ENCODE assay signal across 8 cellular contexts in the genomic region with DNA sequence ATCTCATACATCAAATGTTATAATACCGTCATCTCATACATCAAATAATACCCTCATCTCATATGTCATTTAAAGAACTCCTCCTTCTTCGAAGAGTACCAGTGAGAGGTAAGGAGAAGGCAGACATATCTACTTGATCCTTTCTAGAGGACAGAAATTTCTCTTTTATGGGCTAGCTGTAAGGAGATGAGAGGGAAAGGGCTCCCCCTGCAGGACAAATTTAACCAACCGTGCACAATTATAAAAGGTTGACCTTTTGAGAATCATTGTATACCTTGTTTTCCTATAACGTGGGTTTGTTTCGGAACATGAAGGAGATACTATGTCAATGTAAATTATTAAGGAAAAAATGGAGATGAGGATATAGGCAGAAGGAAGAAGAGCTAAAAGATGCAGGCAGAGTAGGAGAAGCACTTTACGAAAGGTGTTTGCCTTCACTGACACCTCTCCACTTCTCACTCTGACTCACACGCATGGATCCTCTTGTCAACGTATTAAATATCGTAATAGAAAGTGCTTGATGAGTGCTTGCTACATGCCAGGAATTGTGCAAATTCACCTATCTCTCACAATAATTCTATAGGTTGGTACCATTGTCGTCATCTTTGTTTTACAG.
DNase-seq lines count a peak whose midpoint lies in the region; ATAC-seq and TF ChIP-seq lines count a peak whose summit lies in the region.
"Had no signal": no experiment of that assay in that cellular context is flagged by ENCODE, and none has a peak within 500 bp of the region (broad histone marks: within the 10 kb centered on the region; RNA-seq: fewer than 3 reads in every experiment).

No MANE protein-coding gene starts in this region.

- H3K4me1 Mint-ChIP-seq in stimulated activated naive CD8-positive, alpha-beta T cell treated with anti-CD3 and anti-CD28 coated beads, Interleukin-15, amount 100 ng/mL, for 72 hours = no peaks in the 10 kb centered on the region
- no peaks in the 10 kb centered on the region for H3K4me1 Mint-ChIP-seq in T-helper 17 cell
- H3K4me1 Mint-ChIP-seq: T-cell had no signal

- no peaks in the 10 kb centered on the region for H3K27me3 ChIP-seq in SU-DHL-6 (ENCODE audit: low read length)

- 0 out of 2 replicates have a peak overlapping the region, but pooled peaks have one; percentile 1 for H3K9ac ChIP-seq in SU-DHL-6 (ENCODE audit: low read length)

- H3F3A ChIP-seq in SU-DHL-6 (ENCODE audit: insufficient read depth) = no peaks in the 10 kb centered on the region

- H4K20me1 ChIP-seq in SU-DHL-6 (ENCODE audit: low read depth, low read length) = no peaks in the 10 kb centered on the region

- H3K79me2 ChIP-seq in SU-DHL-6 (ENCODE audit: insufficient read depth, low read length) = no peaks in the 10 kb centered on the region

- H3K9me2 ChIP-seq in SU-DHL-6 (replicated peaks; ENCODE audit: insufficient read depth, low read length) = no peaks in the 10 kb centered on the region

- H3K36me3 Mint-ChIP-seq in T-helper 17 cell (ENCODE audit: low read depth) = no peaks in the 10 kb centered on the region
- H3K36me3 Mint-ChIP-seq: T-cell had no signal

- H3K9me3 ChIP-seq in SU-DHL-6 (ENCODE audit: insufficient read depth, low read length) (no peaks in the 10 kb centered on the region), T-helper 17 cell (ENCODE audit: control insufficient read depth, low read length, poor library complexity, severe bottlenecking) (no peaks in the 10 kb centered on the region)

- H3K27ac ChIP-seq in SU-DHL-6 (ENCODE audit: low read depth, low read length) = no peak overlapping the region

- H2AFZ ChIP-seq in SU-DHL-6 (ENCODE audit: low read depth, low read length, severe bottlenecking) = peak overlapping the region; percentile 18

- TF ChIP-seq CTCF in SU-DHL-6 (IDR thresholded peaks at IDR 0.05; ENCODE audit: insufficient read depth, low read length, poor library complexity, severe bottlenecking) = peak; percentile 82

- DNase-seq in G401 (ENCODE audit: low spot score) = peak; percentile 8
- DNase-seq in HuH-7.5 (ENCODE audit: low spot score) = peak; percentile 7
- peak; percentile 41 for DNase-seq in iPS DF 4.7 (ENCODE audit: extremely low read depth, low spot score)
- peak; percentile 2 to 10 for DNase-seq in stimulated activated naive CD8-positive, alpha-beta T cell treated with anti-CD3 and anti-CD28 coated beads, Interleukin-15, amount 100 ng/mL, for 72 hours
- DNase-seq in DMS79 treated with DMSO at 0.1 percent for 48 hours (lab: John Stamatoyannopoulos, UW) = no peak
- DNase-seq in T-helper 17 cell = no peak

- H3K27me3 Mint-ChIP-seq in stimulated activated naive CD8-positive, alpha-beta T cell treated with anti-CD3 and anti-CD28 coated beads, Interleukin-15, amount 100 ng/mL, for 72 hours = peaks cover 5% of the 10 kb centered on the region
- H3K27me3 Mint-ChIP-seq in T-helper 17 cell = peaks cover 8% of the 10 kb centered on the region

- in situ Hi-C loops in G401 (cut with HindIII; ENCODE audit: low sequenced_read_pairs) = no loop called here

- H3K4me2 ChIP-seq in SU-DHL-6 (ENCODE audit: low read depth, low read length, poor library complexity, severe bottlenecking) = no peak overlapping the region

- no peak overlapping the region for H3K4me3 Mint-ChIP-seq in stimulated activated naive CD8-positive, alpha-beta T cell treated with anti-CD3 and anti-CD28 coated beads, Interleukin-15, amount 100 ng/mL, for 72 hours
- H3K4me3 Mint-ChIP-seq in T-helper 17 cell = no peak overlapping the region
- H3K4me3 Mint-ChIP-seq: T-cell had no signal

- no peaks in the 10 kb centered on the region for H3K36me3 ChIP-seq in SU-DHL-6 (ENCODE audit: low read length)

- no peak overlapping the region for H3K4me3 ChIP-seq in SU-DHL-6 (ENCODE audit: insufficient read depth, low read length, poor library complexity, severe bottlenecking)

- no peaks in the 10 kb centered on the region for H3K9me3 Mint-ChIP-seq in stimulated activated naive CD8-positive, alpha-beta T cell treated with anti-CD3 and anti-CD28 coated beads, Interleukin-15, amount 100 ng/mL, for 72 hours
- H3K9me3 Mint-ChIP-seq: T-cell had no signal

- no peak for ATAC-seq in stimulated activated naive CD8-positive, alpha-beta T cell treated with anti-CD3 and anti-CD28 coated beads, Interleukin-15, amount 100 ng/mL, for 72 hours
- ATAC-seq in T-helper 17 cell = no peak
- ATAC-seq: T-cell had no signal

- H3K27ac Mint-ChIP-seq in stimulated activated naive CD8-positive, alpha-beta T cell treated with anti-CD3 and anti-CD28 coated beads, Interleukin-15, amount 100 ng/mL, for 72 hours = peak overlapping the region in 1 of 2 donors; percentile 48
- H3K27ac Mint-ChIP-seq in T-helper 17 cell = no peak overlapping the region
- H3K27ac Mint-ChIP-seq: T-cell had no signal

Comparison
In these comparisons a context has a peak if more than half of its experiments do, and no peak if none do; other contexts are left out.
1. DNase-seq: peak in G401 (single experiment), HuH-7.5 (single experiment), iPS DF 4.7 (single experiment) and stimulated activated naive CD8-positive, alpha-beta T cell treated with anti-CD3 and anti-CD28 coated beads, Interleukin-15, amount 100 ng/mL, for 72 hours (2 of 2); none in DMS79 treated with DMSO at 0.1 percent for 48 hours (single experiment) and T-helper 17 cell (0 of 3).